ENCODE assay signal across 20 cellular contexts in the genomic region with DNA sequence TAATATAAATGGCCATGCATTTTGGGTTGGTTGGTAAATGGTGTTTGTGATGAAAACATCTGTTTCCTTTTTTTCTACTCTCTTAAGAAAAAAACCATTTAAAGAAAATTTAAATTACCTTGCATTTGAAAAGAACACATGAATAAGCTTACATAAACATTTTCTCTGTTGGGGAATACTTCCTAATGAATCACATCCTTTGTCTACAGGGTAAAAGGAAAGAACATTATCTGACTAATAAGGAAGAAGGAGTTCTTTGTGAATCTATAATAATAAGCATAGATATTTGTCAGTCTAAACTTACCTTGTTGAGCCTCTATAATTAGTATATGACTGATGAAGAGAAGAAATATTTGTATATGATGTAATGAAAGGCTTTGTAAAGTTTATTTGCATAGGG.
DNase-seq lines count a peak whose midpoint lies in the region; ATAC-seq and TF ChIP-seq lines count a peak whose summit lies in the region.
"Had no signal": no experiment of that assay in that cellular context is flagged by ENCODE, and none has a peak within 500 bp of the region (broad histone marks: within the 10 kb centered on the region; RNA-seq: fewer than 3 reads in every experiment).

No MANE protein-coding gene starts in this region.

- TF ChIP-seq CTCF in RWPE1 (conservative IDR thresholded peaks at IDR 0.05; ENCODE audit: low read depth) (no peak), mesothelial cell of epicardium (IDR thresholded peaks at IDR 0.05; ENCODE audit: unreplicated experiment) (no peak), BE2C (IDR thresholded peaks at IDR 0.05; ENCODE audit: low read depth, low read length) (no peak), osteocyte (IDR thresholded peaks at IDR 0.05) (no peak)

- peak overlapping the region; percentile 59 for H3K4me2 ChIP-seq in GM23248 (ENCODE audit: unreplicated experiment)

- peak; percentile 54 for DNase-seq in GM23248
- peak; percentile 27 for DNase-seq in RWPE1 (ENCODE audit: low spot score)
- no peak for DNase-seq in mesothelial cell of epicardium (ENCODE audit: low spot score in 2 of 2, unreplicated experiment in 2 of 2)
- no peak for DNase-seq in OCI-M2 (lab: John Stamatoyannopoulos, UW; ENCODE audit: unreplicated experiment)
- no peak for DNase-seq in BE2C
- no peak for DNase-seq in osteocyte (ENCODE audit: extremely low spot score, unreplicated experiment)
- DNase-seq: activated CD4-positive, alpha-beta T cell treated with anti-CD3 and anti-CD28 coated beads, Interleukin-2, amount 50 U/mL, for 1 hour; CD4-positive, CD25-positive, alpha-beta regulatory T cell; heart left ventricle; MG63; NCI-H524 treated with DMSO at 0.1 percent for 48 hours; stimulated activated CD4-positive, alpha-beta T cell treated with anti-CD3 and anti-CD28 coated beads, Interleukin-1b, Interleukin-23, amount 100 ng/mL, for 48 hours; stimulated activated naive CD4-positive, alpha-beta T cell; T-helper 2 cell had no signal

- in situ Hi-C loops in GM23248 (cut with MboI), result no loop called here

- peaks cover 26% of the 10 kb centered on the region for H3F3A ChIP-seq in GM23248 (ENCODE audit: insufficient read depth)

- POLR2A ChIA-PET in RWPE1 (lab: Yijun Ruan, JAX; ENCODE audit: low non-redundant PET), result no interaction called here

- no peaks in the 10 kb centered on the region for H3K9me3 Mint-ChIP-seq in mesothelial cell of epicardium
- H3K9me3 Mint-ChIP-seq in osteocyte (ENCODE audit: unreplicated experiment), result peaks cover 3% of the 10 kb centered on the region

- ATAC-seq in esophagus mucosa (peak; percentile 96), HG02885 (IDR thresholded peaks at IDR 0.05; ENCODE audit: poor library complexity, unreplicated experiment) (no peak)
- ATAC-seq: heart left ventricle had no signal

- no peaks in the 10 kb centered on the region for H4K20me1 ChIP-seq in GM23248 (ENCODE audit: insufficient read depth)

- H3K27me3 Mint-ChIP-seq in mesothelial cell of epicardium (ENCODE audit: low read depth) (no peaks in the 10 kb centered on the region), osteocyte (ENCODE audit: unreplicated experiment) (no peaks in the 10 kb centered on the region)
- H3K27me3 Mint-ChIP-seq: activated naive CD8-positive, alpha-beta T cell; CD4-positive, CD25-positive, alpha-beta regulatory T cell had no signal

- no peak overlapping the region for H3K27ac ChIP-seq in GM23248
- H3K27ac ChIP-seq in RWPE1, result no peak overlapping the region
- H3K27ac ChIP-seq: heart left ventricle, prostate gland, SK-N-MC, thoracic aorta had no signal

- H3K4me1 Mint-ChIP-seq in mesothelial cell of epicardium, result peaks cover 52% of the 10 kb centered on the region
- peaks cover 19% of the 10 kb centered on the region for H3K4me1 Mint-ChIP-seq in osteocyte (ENCODE audit: unreplicated experiment)
- H3K4me1 Mint-ChIP-seq: CD4-positive, CD25-positive, alpha-beta regulatory T cell had no signal

- CTCF ChIA-PET in RWPE1 (lab: Yijun Ruan, JAX), result no interaction called here

- no peak overlapping the region for H3K4me3 Mint-ChIP-seq in mesothelial cell of epicardium
- H3K4me3 Mint-ChIP-seq in osteocyte (ENCODE audit: unreplicated experiment), result no peak overlapping the region
- H3K4me3 Mint-ChIP-seq: activated naive CD8-positive, alpha-beta T cell; CD4-positive, CD25-positive, alpha-beta regulatory T cell had no signal

- H3K27me3 ChIP-seq in GM23248 (replicated peaks; ENCODE audit: insufficient read depth) (no peaks in the 10 kb centered on the region), BE2C (no peaks in the 10 kb centered on the region)
- H3K27me3 ChIP-seq: heart left ventricle, MG63 had no signal

- no peaks in the 10 kb centered on the region for H3K36me3 Mint-ChIP-seq in mesothelial cell of epicardium
- no peaks in the 10 kb centered on the region for H3K36me3 Mint-ChIP-seq in osteocyte (ENCODE audit: unreplicated experiment)
- H3K36me3 Mint-ChIP-seq: activated naive CD8-positive, alpha-beta T cell; CD4-positive, CD25-positive, alpha-beta regulatory T cell had no signal

- no peaks in the 10 kb centered on the region for H3K9me2 ChIP-seq in GM23248 (ENCODE audit: insufficient read depth)

- H3K27ac Mint-ChIP-seq in mesothelial cell of epicardium (peak overlapping the region; percentile 28), osteocyte (ENCODE audit: unreplicated experiment) (no peak overlapping the region)
- H3K27ac Mint-ChIP-seq: activated naive CD8-positive, alpha-beta T cell; CD4-positive, CD25-positive, alpha-beta regulatory T cell had no signal

- no peak overlapping the region for H2AFZ ChIP-seq in GM23248

- peak overlapping the region; percentile 13; the same call in 1 of the 2 replicates for H3K4me3 ChIP-seq in GM23248
- H3K4me3 ChIP-seq in BE2C (ENCODE audit: low read depth, low read length), result no peak overlapping the region
- H3K4me3 ChIP-seq: heart left ventricle, MG63, prostate gland, SK-N-MC, thoracic aorta had no signal

- peaks cover 31% of the 10 kb centered on the region for H3K4me1 ChIP-seq in GM23248 (ENCODE audit: insufficient read depth)
- no peaks in the 10 kb centered on the region for H3K4me1 ChIP-seq in BE2C
- H3K4me1 ChIP-seq: heart left ventricle, prostate gland had no signal

- H3K9me3 ChIP-seq in GM23248 (ENCODE audit: low read depth) (no peaks in the 10 kb centered on the region), BE2C (no peaks in the 10 kb centered on the region)
- H3K9me3 ChIP-seq: heart left ventricle, MG63, prostate gland, thoracic aorta had no signal

- no peaks in the 10 kb centered on the region for H3K36me3 ChIP-seq in GM23248 (ENCODE audit: low read depth)
- no peaks in the 10 kb centered on the region for H3K36me3 ChIP-seq in BE2C
- H3K36me3 ChIP-seq: heart left ventricle, MG63, prostate gland, thoracic aorta had no signal

- no peaks in the 10 kb centered on the region for H3K79me2 ChIP-seq in GM23248 (ENCODE audit: insufficient read depth)

- no peak overlapping the region for H3K9ac ChIP-seq in GM23248

Comparison
In these comparisons a context has a peak if more than half of its experiments do, and no peak if none do; other contexts are left out.
1. DNase-seq: peak in GM23248 (single experiment) and RWPE1 (single experiment); none in mesothelial cell of epicardium (0 of 2), OCI-M2 (single experiment), BE2C (single experiment) and osteocyte (single experiment).